Comparison of ENCODE assay signal across 1 cellular context in the genomic region with DNA sequence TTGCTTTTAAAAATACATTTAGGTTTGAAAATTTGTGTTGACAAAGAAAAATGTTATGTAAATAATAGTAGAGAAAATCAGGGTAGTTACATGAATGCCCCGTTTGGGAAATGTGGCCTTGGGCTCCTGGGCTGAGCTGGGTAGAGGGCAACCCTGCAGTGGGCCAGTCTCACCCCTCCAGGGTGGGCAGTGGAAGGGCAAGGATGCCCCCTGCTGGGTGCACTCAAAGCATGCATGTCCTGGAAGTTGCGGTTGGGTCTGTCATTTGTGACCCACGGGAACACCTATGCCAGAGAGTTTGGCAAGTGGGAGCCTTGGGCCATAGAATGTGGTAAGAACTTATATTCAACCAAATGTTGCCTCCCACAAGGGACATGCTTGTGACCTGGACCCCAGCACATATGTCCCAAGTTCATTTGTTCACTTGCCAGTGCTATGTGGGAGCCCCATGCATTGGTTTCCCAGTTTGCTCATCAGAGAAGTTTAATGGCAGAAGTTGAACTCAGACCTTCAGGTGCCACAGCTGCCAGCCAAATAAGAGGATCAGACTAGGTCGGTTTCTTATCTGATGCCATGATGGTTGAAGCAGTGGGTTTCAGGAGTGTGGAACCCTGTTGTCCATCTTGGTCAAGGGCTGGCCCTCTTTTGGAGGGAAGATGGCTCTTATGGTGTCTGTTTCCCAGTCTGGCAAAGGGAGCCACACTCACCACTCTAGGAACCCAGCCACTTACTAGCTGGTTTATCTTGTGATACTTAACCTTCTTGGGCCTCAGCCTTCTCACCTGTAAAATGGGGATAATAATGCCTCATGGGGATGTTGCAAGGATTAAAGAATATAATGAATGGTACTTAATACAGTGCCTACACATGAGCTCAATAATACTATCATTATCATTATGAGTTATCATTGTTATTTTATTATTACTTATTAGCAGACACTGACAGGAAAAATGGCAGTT.
TF ChIP-seq lines count a peak whose summit lies in the region.

No MANE protein-coding gene starts in this region.

TF ChIP-seq in A549, 52 proteins besides CTCF, POLR2A, EP300 and RAD21 (continued from another document):
- TF ChIP-seq MAFK (IDR thresholded peaks at IDR 0.05; ENCODE audit: partially characterized antibody) (no peak), NR3C1 (IDR thresholded peaks at IDR 0.05) (no peak), POLR2AphosphoS2 (conservative IDR thresholded peaks at IDR 0.05; ENCODE audit: low read length) (no peak), SMC3 (IDR thresholded peaks at IDR 0.05) (peak; percentile 70)
